14 cellular contexts compared by ENCODE assay signal in genomic region chr1:38929476-38929875, GRCh38. TPM values are rescaled to one million over a fixed set of nuclear protein-coding genes. Genes with fewer than 3 reads are reported as not detected.
A peak's percentile ranks its signal among the peaks of the same experiment; 100 is the strongest.
DNase-seq lines count a peak whose midpoint lies in the region; ATAC-seq lines count a peak whose summit lies in the region.
"Had no signal": no experiment of that assay in that cellular context is flagged by ENCODE, and none has a peak within 500 bp of the region (broad histone marks: within the 10 kb centered on the region; RNA-seq: fewer than 3 reads in every experiment).

No MANE protein-coding gene starts in this region.

- peak; percentile 35 for DNase-seq in MG63
- peak; percentile 58 for DNase-seq in amniotic epithelial cell (ENCODE audit: low read depth)
- peak; percentile 75 for DNase-seq in left kidney (ENCODE audit: low read depth, low spot score)
- DNase-seq in amniotic stem cell (lab: John Stamatoyannopoulos, UW): no peak
- DNase-seq in activated T-cell treated with anti-CD3 and anti-CD28 coated beads for 4 hours: no peak
- DNase-seq in NCI-H2171 (lab: John Stamatoyannopoulos, UW): no peak
- DNase-seq: activated naive CD4-positive, alpha-beta T cell treated with anti-CD3 and anti-CD28 coated beads, Interleukin-2, amount 10 ng/mL, durations not matched to agents 7 days and 5 days; effector CD4-positive, alpha-beta T cell; NCI-H187; SHP77; stimulated activated CD4-positive, alpha-beta T cell treated with anti-CD3 and anti-CD28 coated beads, Interleukin-12 subunit alpha, Interleukin-12 subunit beta, amount 100 ng/mL, for 4 hours had no signal

- ATAC-seq in HG02970 (IDR thresholded peaks at IDR 0.05; ENCODE audit: low FRiP score, unreplicated experiment): no peak

- peak overlapping the region; percentile 30 for H3K4me2 ChIP-seq in BLaER1
- H3K4me2 ChIP-seq: hepatocyte had no signal

- no peaks in the 10 kb centered on the region for H3K27me3 ChIP-seq in BLaER1
- no peaks in the 10 kb centered on the region for H3K27me3 ChIP-seq in MG63
- H3K27me3 ChIP-seq: hepatocyte had no signal

- H3K4me1 ChIP-seq in BLaER1: peaks cover 36% of the 10 kb centered on the region

- H3K4me3 ChIP-seq in BLaER1 (no peak overlapping the region), MG63 (no peak overlapping the region)
- H3K4me3 ChIP-seq: hepatocyte had no signal

- H3K27ac ChIP-seq in BLaER1: no peak overlapping the region
- H3K27ac ChIP-seq: hepatocyte had no signal

- H3K36me3 ChIP-seq in BLaER1 (no peaks in the 10 kb centered on the region), MG63 (no peaks in the 10 kb centered on the region)

- H3K9me3 ChIP-seq in BLaER1 (no peaks in the 10 kb centered on the region), MG63 (no peaks in the 10 kb centered on the region)

- no peaks in the 10 kb centered on the region for H4K20me1 ChIP-seq in BLaER1

- H3K9ac ChIP-seq in BLaER1: no peak overlapping the region

RNA-seq across cellular contexts. Expression of gene RHBDL2, which starts 12.2 kb away (rescaled TPM):
- total RNA-seq in MG63 (2014; rRNA removed; shearing (Covaris generic); ENCODE audit: low replicate concordance): 0.59 TPM in 1 of 2 replicates, not detected in the other

RNA-seq across cellular contexts. Expression of gene GJA9, which starts 48.1 kb away (rescaled TPM):
- not detected in 2 replicates for total RNA-seq in MG63 (2014; rRNA removed; shearing (Covaris generic); ENCODE audit: low replicate concordance)
- total RNA-seq: hepatocyte had no signal

RNA-seq across cellular contexts. Expression of gene MYCBP, which starts 56.3 kb away (rescaled TPM):
- 11.5 and 18.1 TPM in 2 replicates for total RNA-seq in MG63 (2014; rRNA removed; shearing (Covaris generic); ENCODE audit: low replicate concordance)

Comparison
In these comparisons a context has a peak if more than half of its experiments do, and no peak if none do; other contexts are left out.
1. DNase-seq: peak in MG63 (single experiment), amniotic epithelial cell (single experiment) and left kidney (single experiment); none in amniotic stem cell (single experiment), activated T-cell treated with anti-CD3 and anti-CD28 coated beads for 4 hours (single experiment) and NCI-H2171 (single experiment).